Comparison of ENCODE assay signal across 33 cellular contexts in the genomic region with DNA sequence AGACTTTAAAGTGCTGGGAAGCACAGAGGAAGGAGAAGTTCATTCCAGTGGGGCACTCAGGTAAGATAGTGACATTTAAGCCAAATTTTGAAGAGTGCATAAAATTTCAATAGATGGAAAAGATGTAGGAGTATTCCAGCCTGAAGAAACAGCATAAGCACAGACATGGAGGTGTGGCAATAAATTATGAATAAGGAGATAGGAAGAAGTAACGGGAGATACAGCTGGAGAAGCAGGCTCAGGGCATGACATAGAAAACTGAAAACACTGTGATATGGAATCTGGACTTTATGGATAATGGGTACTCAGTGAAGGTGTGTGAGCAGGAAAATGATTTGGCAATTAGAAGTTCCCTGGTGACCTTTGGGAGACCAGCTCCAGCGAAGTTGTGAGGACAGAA. TPM values are rescaled to one million over a fixed set of nuclear protein-coding genes. Genes with fewer than 3 reads are reported as not detected.
DNase-seq lines count a peak whose midpoint lies in the region; ATAC-seq, FAIRE-seq and TF ChIP-seq lines count a peak whose summit lies in the region.
"Had no signal": no experiment of that assay in that cellular context is flagged by ENCODE, and none has a peak within 500 bp of the region (broad histone marks: within the 10 kb centered on the region; RNA-seq: fewer than 3 reads in every experiment).

No MANE protein-coding gene starts in this region.

- no peaks in the 10 kb centered on the region for H3K9me3 ChIP-seq in GM23248 (ENCODE audit: low read depth)
- no peaks in the 10 kb centered on the region for H3K9me3 ChIP-seq in hepatocyte (ENCODE audit: low read depth)
- H3K9me3 ChIP-seq in skeletal muscle satellite cell (replicated peaks; ENCODE audit: low read length) = no peaks in the 10 kb centered on the region
- no peaks in the 10 kb centered on the region for H3K9me3 ChIP-seq in spleen
- H3K9me3 ChIP-seq: BE2C, colonic mucosa, left ventricle myocardium inferior, psoas muscle, suprapubic skin, upper lobe of right lung had no signal

- peaks cover 41% of the 10 kb centered on the region for H3K4me1 ChIP-seq in GM23248 (ENCODE audit: insufficient read depth)
- peaks cover 8% of the 10 kb centered on the region for H3K4me1 ChIP-seq in hepatocyte (ENCODE audit: insufficient read depth)
- peaks cover 37% of the 10 kb centered on the region for H3K4me1 ChIP-seq in skeletal muscle satellite cell (ENCODE audit: control insufficient read depth, insufficient read depth, low read length)
- H3K4me1 ChIP-seq in spleen = no peaks in the 10 kb centered on the region
- H3K4me1 ChIP-seq: BE2C, colonic mucosa, left ventricle myocardium inferior, psoas muscle, suprapubic skin had no signal

- H3K79me2 ChIP-seq in GM23248 (ENCODE audit: insufficient read depth) (no peaks in the 10 kb centered on the region), hepatocyte (no peaks in the 10 kb centered on the region)

- 97 to 98% methylated on average over 2 of the region's 2 CpGs for WGBS in GM23248 (ENCODE audit: low coverage in 1 of 2, low lambda C conversion rate in 2 of 2, missing lambda C conversion rate in 2 of 2), 2 experiments
- 88% methylated on average over 2 of the region's 2 CpGs for WGBS in hepatocyte (ENCODE audit: low lambda C conversion rate, missing lambda C conversion rate)
- WGBS in spleen, 5 donors = 79 to 92% (median 90%) methylated on average over 2 of the region's 2 CpGs

- H4K20me1 ChIP-seq in GM23248 (ENCODE audit: insufficient read depth) (no peaks in the 10 kb centered on the region), hepatocyte (ENCODE audit: insufficient read depth, poor library complexity, severe bottlenecking) (no peaks in the 10 kb centered on the region)

- TF ChIP-seq POLR2A in GM12892 (IDR thresholded peaks at IDR 0.05; ENCODE audit: low read depth, low read length) = no peak
- no peak for TF ChIP-seq POLR2A in spleen (IDR thresholded peaks at IDR 0.05)
- TF ChIP-seq POLR2A in GM18505 (IDR thresholded peaks at IDR 0.05; ENCODE audit: borderline replicate concordance, extremely low read depth, insufficient read depth, insufficient read length) = no peak

- TF ChIP-seq CTCF in hepatocyte (IDR thresholded peaks at IDR 0.05; ENCODE audit: poor library complexity) (no peak), spleen (IDR thresholded peaks at IDR 0.05 in 8 of 11, conservative IDR thresholded peaks at IDR 0.05 in 3 of 11) (no peak)

- FAIRE-seq in GM12892 (lab: Jason Lieb, UNC) = no peak
- FAIRE-seq: keratinocyte had no signal

- H2AFZ ChIP-seq in GM23248 = no peak overlapping the region
- no peak overlapping the region for H2AFZ ChIP-seq in hepatocyte

- peak overlapping the region; percentile 91 for H3K27ac ChIP-seq in GM23248
- peak overlapping the region; percentile 60 for H3K27ac ChIP-seq in hepatocyte
- H3K27ac ChIP-seq in spleen = no peak overlapping the region
- H3K27ac ChIP-seq: cardiac muscle cell, colonic mucosa, left ventricle myocardium inferior, psoas muscle, suprapubic skin, upper lobe of right lung, VCaP had no signal

- H3K36me3 ChIP-seq in GM23248 (ENCODE audit: low read depth) (no peaks in the 10 kb centered on the region), hepatocyte (replicated peaks; ENCODE audit: insufficient read depth, low read depth) (no peaks in the 10 kb centered on the region), skeletal muscle satellite cell (ENCODE audit: insufficient read depth, low read length) (peaks cover 6% of the 10 kb centered on the region), spleen (no peaks in the 10 kb centered on the region)
- H3K36me3 ChIP-seq: BE2C, cardiac muscle cell, colonic mucosa, left ventricle myocardium inferior, suprapubic skin, upper lobe of right lung had no signal

- H3K4me2 ChIP-seq in GM23248 (ENCODE audit: unreplicated experiment) (peak overlapping the region; percentile 19), hepatocyte (no peak overlapping the region), skeletal muscle satellite cell (ENCODE audit: low read length) (peak overlapping the region; percentile 59)

- H3K4me3 ChIP-seq in GM23248 (no peak overlapping the region), hepatocyte (no peak overlapping the region), skeletal muscle satellite cell (ENCODE audit: low read length) (peak overlapping the region; percentile 38), spleen (no peak overlapping the region)
- H3K4me3 ChIP-seq: cardiac muscle cell, colonic mucosa, left ventricle myocardium inferior, psoas muscle, suprapubic skin, upper lobe of right lung had no signal

- H3K27me3 ChIP-seq in GM23248 (replicated peaks; ENCODE audit: insufficient read depth) = no peaks in the 10 kb centered on the region
- no peaks in the 10 kb centered on the region for H3K27me3 ChIP-seq in hepatocyte
- H3K27me3 ChIP-seq in skeletal muscle satellite cell (ENCODE audit: control insufficient read depth, insufficient read depth, low read length) = no peaks in the 10 kb centered on the region
- peaks cover 0 to 8% (median 0%) of the 10 kb centered on the region in 7 donors for H3K27me3 ChIP-seq in spleen (replicated peaks in 1 of 7)
- H3K27me3 ChIP-seq: BE2C, cardiac muscle cell, colonic mucosa, suprapubic skin, upper lobe of right lung had no signal

- in situ Hi-C loops in GM23248 (cut with MboI) = no loop called here

- ATAC-seq in GM18505 (IDR thresholded peaks at IDR 0.05; ENCODE audit: unreplicated experiment) = no peak
- ATAC-seq: activated naive CD4-positive, alpha-beta T cell treated with anti-CD3 and anti-CD28 coated beads, Interleukin-2, amount 50 U/mL, for 72 hours; upper lobe of right lung had no signal

- intact Hi-C loops in spleen (cut with DNase I; ENCODE audit: low total_unique reads) = no loop called here

- no peaks in the 10 kb centered on the region for H3K9me2 ChIP-seq in GM23248 (ENCODE audit: insufficient read depth)
- H3K9me2 ChIP-seq in hepatocyte (replicated peaks; ENCODE audit: insufficient read depth) = no peaks in the 10 kb centered on the region

- H3K9ac ChIP-seq in GM23248 (peak overlapping the region; percentile 54; the same call in 1 of the 2 replicates), skeletal muscle satellite cell (ENCODE audit: low read depth, low read length) (peak overlapping the region; percentile 73)

- no peak for DNase-seq in GM23248
- DNase-seq in amniotic epithelial cell (ENCODE audit: low read depth) = peak; percentile 59
- DNase-seq in hepatocyte (ENCODE audit: low spot score) = no peak
- no peak for DNase-seq in GM12892 (ENCODE audit: insufficient read length)
- no peak for DNase-seq in spleen
- DNase-seq: activated CD4-positive, alpha-beta T cell treated with anti-CD3 and anti-CD28 coated beads for 4 hours; activated CD8-positive, alpha-beta memory T cell treated with anti-CD3 and anti-CD28 coated beads for 24 hours; activated effector memory CD4-positive, alpha-beta T cell treated with Interleukin-2 at 50 U/mL for 16 hours; activated T-cell treated with anti-CD3 and anti-CD28 coated beads for 4 hours; anterior cingulate cortex; BE2C; CD8-positive, alpha-beta memory T cell; colonic mucosa; DMS 273 treated with DMSO at 0.1 percent for 48 hours; effector CD8-positive, alpha-beta T cell; H9; KBM-7; NCI-H1105 treated with DMSO at 0.1 percent for 48 hours; NCI-H2029 treated with DMSO at 0.1 percent for 48 hours; NCI-H524 treated with DMSO at 0.1 percent for 48 hours; SHP77 treated with DMSO at 0.1 percent for 48 hours; stimulated activated naive CD4-positive, alpha-beta T cell; T-helper 9 cell; upper lobe of right lung had no signal

- peaks cover 52% of the 10 kb centered on the region for H3F3A ChIP-seq in GM23248 (ENCODE audit: insufficient read depth)

RNA-seq across cellular contexts. Expression of gene P4HA3, which starts 33.3 kb away (rescaled TPM):
- total RNA-seq in GM23248 (2014; rRNA removed; shearing (Covaris generic)) = 24.3 and 26.4 TPM in 2 replicates
- 30.6 and 34.8 TPM in 2 replicates for polyA plus RNA-seq in GM23248 (2016; fragmentation: Nextera tagmentation; extraction: Ambion mirVana)
- 1.3 and 1.4 TPM in 2 replicates for total RNA-seq in hepatocyte
- 2.3 and 2.9 TPM in 2 replicates for polyA plus RNA-seq in hepatocyte
- 2.0 and 5.2 TPM in 2 replicates for total RNA-seq in skeletal muscle satellite cell (2012; rRNA removed)
- 0.15 TPM for polyA plus RNA-seq in GM12892 (2012; ENCODE audit: missing spikeins)
- under 1 TPM in 1 of 7 donors, not detected in 6; 0.44 TPM for total RNA-seq in spleen
- polyA plus RNA-seq in spleen = under 1 TPM in 1 of 3 donors, not detected in 2; 0.39 TPM
- total RNA-seq: activated naive CD4-positive, alpha-beta T cell treated with anti-CD3 and anti-CD28 coated beads, Interleukin-2, amount 50 U/mL, for 72 hours; cardiac muscle cell; CD8-positive, alpha-beta memory T cell; H9 had no signal
- polyA plus RNA-seq: CD8-positive, alpha-beta memory T cell had no signal

Comparison
In these comparisons a context has a peak if more than half of its experiments do, and no peak if none do; other contexts are left out.
1. H3K27ac ChIP-seq: peak in GM23248 (single experiment) and hepatocyte (single experiment); none in spleen (0 of 8).
2. RNA of gene P4HA3, which starts 33.3 kb away (total RNA-seq): 24.3 to 26.4 TPM in GM23248; 1.3 to 1.4 TPM in hepatocyte and 0.44 TPM in spleen; every median in the first group is over 10 times any median in the second.